Comparison of ENCODE assay signal across 1 cellular context in genomic region chr5:134008257-134008749, GRCh38.
TF ChIP-seq lines count a peak whose summit lies in the region.

No MANE protein-coding gene starts in this region.

TF ChIP-seq in SK-N-SH, 30 proteins besides CTCF, POLR2A, EP300 and RAD21 (continued from another document):
- no peak for TF ChIP-seq MAX (IDR thresholded peaks at IDR 0.05; ENCODE audit: low read depth)
- no peak for TF ChIP-seq IRF3 (IDR thresholded peaks at IDR 0.05; ENCODE audit: low read depth, low read length)
- TF ChIP-seq ELF1 (IDR thresholded peaks at IDR 0.05) = no peak
- no peak for TF ChIP-seq RFX5 (IDR thresholded peaks at IDR 0.05; ENCODE audit: low read length)
- no peak for TF ChIP-seq YY1 (IDR thresholded peaks at IDR 0.05; ENCODE audit: low read depth)
- TF ChIP-seq POLR2AphosphoS5 (IDR thresholded peaks at IDR 0.05; ENCODE audit: low read depth, low read length) = no peak
- TF ChIP-seq USF2 (IDR thresholded peaks at IDR 0.05; ENCODE audit: borderline replicate concordance, low read depth, low read length) = no peak
- TF ChIP-seq NFIC (IDR thresholded peaks at IDR 0.05; ENCODE audit: borderline replicate concordance) = no peak
- TF ChIP-seq FOXJ3 (CRISPR knock-in tag; IDR thresholded peaks at IDR 0.05) = no peak
- TF ChIP-seq FOSL2 (IDR thresholded peaks at IDR 0.05; ENCODE audit: borderline replicate concordance, low read depth) = no peak
- TF ChIP-seq MEF2A (IDR thresholded peaks at IDR 0.05; ENCODE audit: borderline replicate concordance, low read depth) = no peak
- TF ChIP-seq TEAD4 (IDR thresholded peaks at IDR 0.05; ENCODE audit: borderline replicate concordance, insufficient read depth) = no peak
